Comparison of ENCODE assay signal across 1 cellular context in the genomic region with DNA sequence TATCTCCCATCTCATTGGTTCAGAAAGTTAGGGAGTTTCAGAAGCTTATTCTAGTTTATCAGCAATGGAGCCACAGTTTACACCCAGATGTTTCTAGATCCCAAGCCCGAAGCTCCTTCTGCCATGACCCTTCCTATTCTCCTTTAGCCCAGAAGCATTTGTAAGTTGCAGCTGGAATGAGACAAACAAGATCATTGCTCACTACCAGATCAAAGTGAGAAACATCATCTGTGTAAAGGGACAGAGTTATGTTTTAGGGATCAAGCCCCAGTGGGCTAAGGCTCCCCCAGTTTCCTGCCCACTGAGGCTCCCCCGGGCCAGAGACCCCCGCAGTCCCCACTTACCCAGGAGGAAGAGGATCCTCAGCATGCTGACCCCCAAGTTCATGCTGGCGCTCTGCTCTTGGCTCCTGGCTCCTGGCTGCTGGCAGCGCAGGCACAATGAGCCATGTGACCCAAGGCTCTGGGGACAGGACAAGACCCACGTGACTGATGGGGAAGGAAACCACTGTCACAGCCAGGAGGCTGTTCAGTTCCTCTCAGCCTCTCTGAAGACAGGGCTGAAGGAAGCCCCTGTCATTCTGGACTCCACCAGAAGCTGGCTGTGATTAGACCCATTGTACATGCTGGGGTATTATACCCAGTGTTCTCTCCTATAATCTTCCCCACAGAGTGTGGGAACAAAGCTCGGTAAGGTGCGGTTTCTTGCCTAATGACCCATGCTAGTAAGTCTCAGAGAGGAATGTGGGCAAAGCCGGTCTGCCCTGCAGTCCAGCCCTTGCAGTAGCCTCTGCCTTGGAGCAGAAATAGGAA.
TF ChIP-seq lines count a peak whose summit lies in the region.

A gene with protein sequence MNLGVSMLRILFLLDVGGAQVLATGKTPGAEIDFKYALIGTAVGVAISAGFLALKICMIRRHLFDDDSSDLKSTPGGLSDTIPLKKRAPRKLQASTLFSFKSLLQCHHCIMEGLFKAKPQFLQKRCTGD (minus strand): TSS at position 442 of the 812 bp plus-strand sequence. CDS start 55 bp downstream, at position 387.

TF ChIP-seq in K562, 482 proteins besides CTCF, POLR2A, EP300 and RAD21 (continued from another document and continues in another):
- TF ChIP-seq FOXP4 (CRISPR knock-in tag; IDR thresholded peaks at IDR 0.05; ENCODE audit: borderline replicate concordance) (no peak), STAG1 (CRISPR knock-in tag; IDR thresholded peaks at IDR 0.05; ENCODE audit: borderline replicate concordance) (no peak), ESRRB (CRISPR knock-in tag; IDR thresholded peaks at IDR 0.05; ENCODE audit: borderline replicate concordance) (no peak), ZNF408 (CRISPR knock-in tag; IDR thresholded peaks at IDR 0.05; ENCODE audit: low read depth) (no peak), ZKSCAN3 (CRISPR knock-in tag; IDR thresholded peaks at IDR 0.05) (no peak), BCOR (IDR thresholded peaks at IDR 0.05) (no peak), ZNF77 (CRISPR knock-in tag; IDR thresholded peaks at IDR 0.05) (no peak), KDM2B (CRISPR knock-in tag; IDR thresholded peaks at IDR 0.05) (no peak), FOS (IDR thresholded peaks at IDR 0.05; ENCODE audit: extremely low read depth, insufficient read length) (no peak), PRPF4 (IDR thresholded peaks at IDR 0.05; ENCODE audit: insufficient read depth, low read depth, low read length, poor library complexity, severe bottlenecking) (no peak), ZNF436 (CRISPR knock-in tag; IDR thresholded peaks at IDR 0.05) (no peak), CREM (IDR thresholded peaks at IDR 0.05; ENCODE audit: low read depth) (no peak), ZNF444 (CRISPR knock-in tag; IDR thresholded peaks at IDR 0.05) (no peak), DEAF1 (CRISPR knock-in tag; IDR thresholded peaks at IDR 0.05) (peak; percentile 4; the same call in 1 of the 2 replicates), TAF15 (IDR thresholded peaks at IDR 0.05; ENCODE audit: low read depth, low read length) (no peak), ELK1 (CRISPR knock-in tag; IDR thresholded peaks at IDR 0.05) (no peak), CREB5 (CRISPR knock-in tag; IDR thresholded peaks at IDR 0.05) (no peak)
- TF ChIP-seq, protein P1, sequence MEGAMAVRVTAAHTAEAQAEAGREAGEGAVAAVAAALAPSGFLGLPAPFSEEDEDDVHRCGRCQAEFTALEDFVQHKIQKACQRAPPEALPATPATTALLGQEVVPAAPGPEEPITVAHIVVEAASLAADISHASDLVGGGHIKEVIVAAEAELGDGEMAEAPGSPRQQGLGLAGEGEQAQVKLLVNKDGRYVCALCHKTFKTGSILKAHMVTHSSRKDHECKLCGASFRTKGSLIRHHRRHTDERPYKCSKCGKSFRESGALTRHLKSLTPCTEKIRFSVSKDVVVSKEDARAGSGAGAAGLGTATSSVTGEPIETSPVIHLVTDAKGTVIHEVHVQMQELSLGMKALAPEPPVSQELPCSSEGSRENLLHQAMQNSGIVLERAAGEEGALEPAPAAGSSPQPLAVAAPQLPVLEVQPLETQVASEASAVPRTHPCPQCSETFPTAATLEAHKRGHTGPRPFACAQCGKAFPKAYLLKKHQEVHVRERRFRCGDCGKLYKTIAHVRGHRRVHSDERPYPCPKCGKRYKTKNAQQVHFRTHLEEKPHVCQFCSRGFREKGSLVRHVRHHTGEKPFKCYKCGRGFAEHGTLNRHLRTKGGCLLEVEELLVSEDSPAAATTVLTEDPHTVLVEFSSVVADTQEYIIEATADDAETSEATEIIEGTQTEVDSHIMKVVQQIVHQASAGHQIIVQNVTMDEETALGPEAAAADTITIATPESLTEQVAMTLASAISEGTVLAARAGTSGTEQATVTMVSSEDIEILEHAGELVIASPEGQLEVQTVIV (CRISPR knock-in tag; IDR thresholded peaks at IDR 0.05; ENCODE audit: borderline replicate concordance): no peak
- TF ChIP-seq, protein P2, sequence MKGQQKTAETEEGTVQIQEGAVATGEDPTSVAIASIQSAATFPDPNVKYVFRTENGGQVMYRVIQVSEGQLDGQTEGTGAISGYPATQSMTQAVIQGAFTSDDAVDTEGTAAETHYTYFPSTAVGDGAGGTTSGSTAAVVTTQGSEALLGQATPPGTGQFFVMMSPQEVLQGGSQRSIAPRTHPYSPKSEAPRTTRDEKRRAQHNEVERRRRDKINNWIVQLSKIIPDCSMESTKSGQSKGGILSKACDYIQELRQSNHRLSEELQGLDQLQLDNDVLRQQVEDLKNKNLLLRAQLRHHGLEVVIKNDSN (CRISPR knock-in tag; IDR thresholded peaks at IDR 0.05): peak; percentile 97
- TF ChIP-seq, protein P3, sequence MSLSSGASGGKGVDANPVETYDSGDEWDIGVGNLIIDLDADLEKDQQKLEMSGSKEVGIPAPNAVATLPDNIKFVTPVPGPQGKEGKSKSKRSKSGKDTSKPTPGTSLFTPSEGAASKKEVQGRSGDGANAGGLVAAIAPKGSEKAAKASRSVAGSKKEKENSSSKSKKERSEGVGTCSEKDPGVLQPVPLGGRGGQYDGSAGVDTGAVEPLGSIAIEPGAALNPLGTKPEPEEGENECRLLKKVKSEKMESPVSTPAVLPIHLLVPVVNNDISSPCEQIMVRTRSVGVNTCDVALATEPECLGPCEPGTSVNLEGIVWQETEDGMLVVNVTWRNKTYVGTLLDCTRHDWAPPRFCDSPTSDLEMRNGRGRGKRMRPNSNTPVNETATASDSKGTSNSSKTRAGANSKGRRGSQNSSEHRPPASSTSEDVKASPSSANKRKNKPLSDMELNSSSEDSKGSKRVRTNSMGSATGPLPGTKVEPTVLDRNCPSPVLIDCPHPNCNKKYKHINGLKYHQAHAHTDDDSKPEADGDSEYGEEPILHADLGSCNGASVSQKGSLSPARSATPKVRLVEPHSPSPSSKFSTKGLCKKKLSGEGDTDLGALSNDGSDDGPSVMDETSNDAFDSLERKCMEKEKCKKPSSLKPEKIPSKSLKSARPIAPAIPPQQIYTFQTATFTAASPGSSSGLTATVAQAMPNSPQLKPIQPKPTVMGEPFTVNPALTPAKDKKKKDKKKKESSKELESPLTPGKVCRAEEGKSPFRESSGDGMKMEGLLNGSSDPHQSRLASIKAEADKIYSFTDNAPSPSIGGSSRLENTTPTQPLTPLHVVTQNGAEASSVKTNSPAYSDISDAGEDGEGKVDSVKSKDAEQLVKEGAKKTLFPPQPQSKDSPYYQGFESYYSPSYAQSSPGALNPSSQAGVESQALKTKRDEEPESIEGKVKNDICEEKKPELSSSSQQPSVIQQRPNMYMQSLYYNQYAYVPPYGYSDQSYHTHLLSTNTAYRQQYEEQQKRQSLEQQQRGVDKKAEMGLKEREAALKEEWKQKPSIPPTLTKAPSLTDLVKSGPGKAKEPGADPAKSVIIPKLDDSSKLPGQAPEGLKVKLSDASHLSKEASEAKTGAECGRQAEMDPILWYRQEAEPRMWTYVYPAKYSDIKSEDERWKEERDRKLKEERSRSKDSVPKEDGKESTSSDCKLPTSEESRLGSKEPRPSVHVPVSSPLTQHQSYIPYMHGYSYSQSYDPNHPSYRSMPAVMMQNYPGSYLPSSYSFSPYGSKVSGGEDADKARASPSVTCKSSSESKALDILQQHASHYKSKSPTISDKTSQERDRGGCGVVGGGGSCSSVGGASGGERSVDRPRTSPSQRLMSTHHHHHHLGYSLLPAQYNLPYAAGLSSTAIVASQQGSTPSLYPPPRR (CRISPR knock-in tag; IDR thresholded peaks at IDR 0.05; ENCODE audit: borderline replicate concordance): no peak
- TF ChIP-seq, protein P4, sequence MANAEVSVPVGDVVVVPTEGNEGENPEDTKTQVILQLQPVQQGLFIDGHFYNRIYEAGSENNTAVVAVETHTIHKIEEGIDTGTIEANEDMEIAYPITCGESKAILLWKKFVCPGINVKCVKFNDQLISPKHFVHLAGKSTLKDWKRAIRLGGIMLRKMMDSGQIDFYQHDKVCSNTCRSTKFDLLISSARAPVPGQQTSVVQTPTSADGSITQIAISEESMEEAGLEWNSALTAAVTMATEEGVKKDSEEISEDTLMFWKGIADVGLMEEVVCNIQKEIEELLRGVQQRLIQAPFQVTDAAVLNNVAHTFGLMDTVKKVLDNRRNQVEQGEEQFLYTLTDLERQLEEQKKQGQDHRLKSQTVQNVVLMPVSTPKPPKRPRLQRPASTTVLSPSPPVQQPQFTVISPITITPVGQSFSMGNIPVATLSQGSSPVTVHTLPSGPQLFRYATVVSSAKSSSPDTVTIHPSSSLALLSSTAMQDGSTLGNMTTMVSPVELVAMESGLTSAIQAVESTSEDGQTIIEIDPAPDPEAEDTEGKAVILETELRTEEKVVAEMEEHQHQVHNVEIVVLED (CRISPR knock-in tag; IDR thresholded peaks at IDR 0.05): peak; percentile 20; the same call in 1 of the 2 replicates
